1 cellular context compared by ENCODE assay signal in the genomic region with DNA sequence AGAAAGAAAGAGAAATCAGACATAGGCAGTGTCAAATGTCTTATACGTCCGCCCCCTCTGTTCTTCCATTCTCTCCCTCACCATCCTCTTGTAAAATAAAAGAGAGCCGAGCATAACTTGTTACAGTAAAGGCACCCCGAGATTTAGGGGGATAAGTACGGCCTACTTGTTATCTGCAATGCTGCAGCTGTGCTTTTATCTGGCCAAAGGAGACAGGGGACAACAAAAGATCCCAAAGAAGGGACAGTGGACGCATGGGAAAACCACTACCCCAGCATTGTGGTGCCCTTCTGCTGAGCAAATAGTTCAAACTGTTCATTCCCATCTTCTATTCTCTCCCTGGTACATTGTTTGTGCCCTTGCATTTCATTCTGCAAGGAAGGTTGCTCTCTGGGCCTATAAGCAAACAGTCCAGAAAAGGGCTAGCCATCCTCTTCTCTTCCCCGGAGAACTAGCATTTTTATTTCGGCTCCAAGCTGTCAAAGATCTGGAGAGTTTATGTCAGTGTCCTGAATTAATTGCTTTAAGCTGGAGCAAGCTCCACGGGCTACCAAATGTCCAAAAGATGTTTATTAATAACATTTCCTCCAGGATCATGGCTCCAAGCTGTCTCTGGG.
TF ChIP-seq lines count a peak whose summit lies in the region.

No MANE protein-coding gene starts in this region.

TF ChIP-seq in GM23338, 12 proteins besides CTCF, POLR2A, EP300 and RAD21 (continued from another document):
- TF ChIP-seq, protein P1, sequence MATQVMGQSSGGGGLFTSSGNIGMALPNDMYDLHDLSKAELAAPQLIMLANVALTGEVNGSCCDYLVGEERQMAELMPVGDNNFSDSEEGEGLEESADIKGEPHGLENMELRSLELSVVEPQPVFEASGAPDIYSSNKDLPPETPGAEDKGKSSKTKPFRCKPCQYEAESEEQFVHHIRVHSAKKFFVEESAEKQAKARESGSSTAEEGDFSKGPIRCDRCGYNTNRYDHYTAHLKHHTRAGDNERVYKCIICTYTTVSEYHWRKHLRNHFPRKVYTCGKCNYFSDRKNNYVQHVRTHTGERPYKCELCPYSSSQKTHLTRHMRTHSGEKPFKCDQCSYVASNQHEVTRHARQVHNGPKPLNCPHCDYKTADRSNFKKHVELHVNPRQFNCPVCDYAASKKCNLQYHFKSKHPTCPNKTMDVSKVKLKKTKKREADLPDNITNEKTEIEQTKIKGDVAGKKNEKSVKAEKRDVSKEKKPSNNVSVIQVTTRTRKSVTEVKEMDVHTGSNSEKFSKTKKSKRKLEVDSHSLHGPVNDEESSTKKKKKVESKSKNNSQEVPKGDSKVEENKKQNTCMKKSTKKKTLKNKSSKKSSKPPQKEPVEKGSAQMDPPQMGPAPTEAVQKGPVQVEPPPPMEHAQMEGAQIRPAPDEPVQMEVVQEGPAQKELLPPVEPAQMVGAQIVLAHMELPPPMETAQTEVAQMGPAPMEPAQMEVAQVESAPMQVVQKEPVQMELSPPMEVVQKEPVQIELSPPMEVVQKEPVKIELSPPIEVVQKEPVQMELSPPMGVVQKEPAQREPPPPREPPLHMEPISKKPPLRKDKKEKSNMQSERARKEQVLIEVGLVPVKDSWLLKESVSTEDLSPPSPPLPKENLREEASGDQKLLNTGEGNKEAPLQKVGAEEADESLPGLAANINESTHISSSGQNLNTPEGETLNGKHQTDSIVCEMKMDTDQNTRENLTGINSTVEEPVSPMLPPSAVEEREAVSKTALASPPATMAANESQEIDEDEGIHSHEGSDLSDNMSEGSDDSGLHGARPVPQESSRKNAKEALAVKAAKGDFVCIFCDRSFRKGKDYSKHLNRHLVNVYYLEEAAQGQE (IDR thresholded peaks at IDR 0.05; ENCODE audit: unreplicated experiment), result no peak
- TF ChIP-seq CREB1 (CRISPR knock-in tag; IDR thresholded peaks at IDR 0.05; ENCODE audit: low read depth) (no peak), STAT1 (IDR thresholded peaks at IDR 0.05; ENCODE audit: unreplicated experiment) (no peak), ZNF114 (CRISPR knock-in tag; IDR thresholded peaks at IDR 0.05) (no peak), EZH2 (IDR thresholded peaks at IDR 0.05; ENCODE audit: low read depth, unreplicated experiment) (no peak)
- TF ChIP-seq, protein P2, sequence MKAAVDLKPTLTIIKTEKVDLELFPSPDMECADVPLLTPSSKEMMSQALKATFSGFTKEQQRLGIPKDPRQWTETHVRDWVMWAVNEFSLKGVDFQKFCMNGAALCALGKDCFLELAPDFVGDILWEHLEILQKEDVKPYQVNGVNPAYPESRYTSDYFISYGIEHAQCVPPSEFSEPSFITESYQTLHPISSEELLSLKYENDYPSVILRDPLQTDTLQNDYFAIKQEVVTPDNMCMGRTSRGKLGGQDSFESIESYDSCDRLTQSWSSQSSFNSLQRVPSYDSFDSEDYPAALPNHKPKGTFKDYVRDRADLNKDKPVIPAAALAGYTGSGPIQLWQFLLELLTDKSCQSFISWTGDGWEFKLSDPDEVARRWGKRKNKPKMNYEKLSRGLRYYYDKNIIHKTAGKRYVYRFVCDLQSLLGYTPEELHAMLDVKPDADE (IDR thresholded peaks at IDR 0.05), result no peak
